14 cellular contexts compared by ENCODE assay signal in the genomic region with DNA sequence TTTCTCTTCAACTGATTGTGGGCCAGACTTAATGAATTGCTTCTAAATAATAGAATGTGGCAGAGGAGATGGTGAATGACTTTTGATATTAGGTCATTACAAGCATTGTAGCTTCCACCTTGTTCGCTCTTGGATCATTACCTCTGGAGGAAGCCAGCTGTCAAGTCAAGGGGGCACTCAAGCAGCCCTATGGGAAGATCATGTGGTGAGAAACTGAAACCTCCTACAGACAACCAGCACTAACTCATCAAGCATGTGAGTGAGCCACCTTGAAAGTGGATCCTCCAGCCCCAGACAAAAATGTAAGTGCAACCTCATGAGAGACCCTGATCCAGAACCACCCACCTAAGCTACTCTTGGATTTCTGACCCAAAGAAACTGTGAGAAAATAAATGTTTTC.
DNase-seq lines count a peak whose midpoint lies in the region; ATAC-seq lines count a peak whose summit lies in the region.
"Had no signal": no experiment of that assay in that cellular context is flagged by ENCODE, and none has a peak within 500 bp of the region (broad histone marks: within the 10 kb centered on the region; RNA-seq: fewer than 3 reads in every experiment).

No MANE protein-coding gene starts in this region.

- ATAC-seq in GM19351 (IDR thresholded peaks at IDR 0.05; ENCODE audit: unreplicated experiment) (peak; percentile 87), HG02610 (IDR thresholded peaks at IDR 0.05; ENCODE audit: unreplicated experiment) (peak; percentile 90), HG03432 (IDR thresholded peaks at IDR 0.05; ENCODE audit: unreplicated experiment) (peak; percentile 94)
- ATAC-seq: K562, upper lobe of right lung had no signal

- DNase-seq in DMS79 treated with DMSO at 0.1 percent for 48 hours (lab: John Stamatoyannopoulos, UW) = peak; percentile 4
- DNase-seq in T-helper 1 cell = no peak
- DNase-seq in activated CD8-positive, alpha-beta memory T cell treated with anti-CD3 and anti-CD28 coated beads for 24 hours = no peak
- no peak for DNase-seq in T1000 (lab: John Stamatoyannopoulos, UW)
- DNase-seq in mucosa of gallbladder (ENCODE audit: low spot score) = no peak
- DNase-seq: ACHN; activated CD4-positive, alpha-beta T cell treated with anti-CD3 and anti-CD28 coated beads for 1 hour; activated effector memory CD4-positive, alpha-beta T cell treated with anti-CD3 and anti-CD28 coated beads, Interleukin-2, amount 50 U/mL, for 16 hours; NCI-H146; upper lobe of right lung had no signal
